1 cellular context compared by ENCODE assay signal in the genomic region with DNA sequence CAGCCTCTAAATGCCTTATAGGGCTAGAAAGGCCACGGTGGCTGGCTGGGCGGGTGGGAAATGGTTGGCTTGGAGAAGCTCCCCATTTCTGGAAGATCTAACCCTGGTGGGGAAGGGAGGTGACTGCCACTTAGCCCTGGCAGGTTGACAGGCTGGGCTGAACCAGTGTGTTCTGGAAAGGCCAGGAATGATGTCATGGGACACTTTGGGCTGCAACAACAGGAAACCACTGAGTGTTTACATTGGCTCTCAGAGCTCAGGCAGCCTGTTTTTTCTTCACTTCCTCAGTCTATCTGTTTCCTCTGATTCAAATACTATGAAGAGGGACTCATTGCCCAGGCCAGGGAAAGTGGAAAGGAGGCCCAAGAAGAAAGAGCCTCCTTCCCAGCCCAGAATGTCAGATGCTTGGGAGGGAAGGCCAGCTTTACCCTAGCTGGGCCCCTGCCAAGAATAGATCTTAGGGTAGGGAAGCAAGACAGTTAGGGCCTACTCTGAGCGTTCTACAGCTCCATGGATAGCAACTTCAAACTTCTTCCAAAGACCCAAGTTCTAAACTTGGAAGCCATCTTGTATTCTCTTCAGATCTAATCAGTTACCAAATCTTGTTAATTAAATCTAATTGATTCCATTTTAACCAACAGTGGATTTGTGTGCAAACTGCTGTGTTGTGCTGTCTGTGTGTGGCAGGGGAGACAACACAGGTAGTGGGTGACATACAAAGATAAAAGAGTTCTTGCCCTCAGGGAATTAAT.
A peak's percentile ranks its signal among the peaks of the same experiment; 100 is the strongest.
TF ChIP-seq lines count a peak whose summit lies in the region.

No MANE protein-coding gene starts in this region.

TF ChIP-seq in K562, 482 proteins besides CTCF, POLR2A, EP300 and RAD21 (continued from another document and continues in another):
- TF ChIP-seq, protein P1, sequence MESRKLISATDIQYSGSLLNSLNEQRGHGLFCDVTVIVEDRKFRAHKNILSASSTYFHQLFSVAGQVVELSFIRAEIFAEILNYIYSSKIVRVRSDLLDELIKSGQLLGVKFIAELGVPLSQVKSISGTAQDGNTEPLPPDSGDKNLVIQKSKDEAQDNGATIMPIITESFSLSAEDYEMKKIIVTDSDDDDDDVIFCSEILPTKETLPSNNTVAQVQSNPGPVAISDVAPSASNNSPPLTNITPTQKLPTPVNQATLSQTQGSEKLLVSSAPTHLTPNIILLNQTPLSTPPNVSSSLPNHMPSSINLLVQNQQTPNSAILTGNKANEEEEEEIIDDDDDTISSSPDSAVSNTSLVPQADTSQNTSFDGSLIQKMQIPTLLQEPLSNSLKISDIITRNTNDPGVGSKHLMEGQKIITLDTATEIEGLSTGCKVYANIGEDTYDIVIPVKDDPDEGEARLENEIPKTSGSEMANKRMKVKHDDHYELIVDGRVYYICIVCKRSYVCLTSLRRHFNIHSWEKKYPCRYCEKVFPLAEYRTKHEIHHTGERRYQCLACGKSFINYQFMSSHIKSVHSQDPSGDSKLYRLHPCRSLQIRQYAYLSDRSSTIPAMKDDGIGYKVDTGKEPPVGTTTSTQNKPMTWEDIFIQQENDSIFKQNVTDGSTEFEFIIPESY (CRISPR knock-in tag; IDR thresholded peaks at IDR 0.05), result no peak
- TF ChIP-seq, protein P2, sequence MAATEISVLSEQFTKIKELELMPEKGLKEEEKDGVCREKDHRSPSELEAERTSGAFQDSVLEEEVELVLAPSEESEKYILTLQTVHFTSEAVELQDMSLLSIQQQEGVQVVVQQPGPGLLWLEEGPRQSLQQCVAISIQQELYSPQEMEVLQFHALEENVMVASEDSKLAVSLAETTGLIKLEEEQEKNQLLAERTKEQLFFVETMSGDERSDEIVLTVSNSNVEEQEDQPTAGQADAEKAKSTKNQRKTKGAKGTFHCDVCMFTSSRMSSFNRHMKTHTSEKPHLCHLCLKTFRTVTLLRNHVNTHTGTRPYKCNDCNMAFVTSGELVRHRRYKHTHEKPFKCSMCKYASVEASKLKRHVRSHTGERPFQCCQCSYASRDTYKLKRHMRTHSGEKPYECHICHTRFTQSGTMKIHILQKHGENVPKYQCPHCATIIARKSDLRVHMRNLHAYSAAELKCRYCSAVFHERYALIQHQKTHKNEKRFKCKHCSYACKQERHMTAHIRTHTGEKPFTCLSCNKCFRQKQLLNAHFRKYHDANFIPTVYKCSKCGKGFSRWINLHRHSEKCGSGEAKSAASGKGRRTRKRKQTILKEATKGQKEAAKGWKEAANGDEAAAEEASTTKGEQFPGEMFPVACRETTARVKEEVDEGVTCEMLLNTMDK (IDR thresholded peaks at IDR 0.05; ENCODE audit: borderline replicate concordance, insufficient read depth, low read depth, low read length, poor library complexity, severe bottlenecking), result no peak
- TF ChIP-seq, protein P3, sequence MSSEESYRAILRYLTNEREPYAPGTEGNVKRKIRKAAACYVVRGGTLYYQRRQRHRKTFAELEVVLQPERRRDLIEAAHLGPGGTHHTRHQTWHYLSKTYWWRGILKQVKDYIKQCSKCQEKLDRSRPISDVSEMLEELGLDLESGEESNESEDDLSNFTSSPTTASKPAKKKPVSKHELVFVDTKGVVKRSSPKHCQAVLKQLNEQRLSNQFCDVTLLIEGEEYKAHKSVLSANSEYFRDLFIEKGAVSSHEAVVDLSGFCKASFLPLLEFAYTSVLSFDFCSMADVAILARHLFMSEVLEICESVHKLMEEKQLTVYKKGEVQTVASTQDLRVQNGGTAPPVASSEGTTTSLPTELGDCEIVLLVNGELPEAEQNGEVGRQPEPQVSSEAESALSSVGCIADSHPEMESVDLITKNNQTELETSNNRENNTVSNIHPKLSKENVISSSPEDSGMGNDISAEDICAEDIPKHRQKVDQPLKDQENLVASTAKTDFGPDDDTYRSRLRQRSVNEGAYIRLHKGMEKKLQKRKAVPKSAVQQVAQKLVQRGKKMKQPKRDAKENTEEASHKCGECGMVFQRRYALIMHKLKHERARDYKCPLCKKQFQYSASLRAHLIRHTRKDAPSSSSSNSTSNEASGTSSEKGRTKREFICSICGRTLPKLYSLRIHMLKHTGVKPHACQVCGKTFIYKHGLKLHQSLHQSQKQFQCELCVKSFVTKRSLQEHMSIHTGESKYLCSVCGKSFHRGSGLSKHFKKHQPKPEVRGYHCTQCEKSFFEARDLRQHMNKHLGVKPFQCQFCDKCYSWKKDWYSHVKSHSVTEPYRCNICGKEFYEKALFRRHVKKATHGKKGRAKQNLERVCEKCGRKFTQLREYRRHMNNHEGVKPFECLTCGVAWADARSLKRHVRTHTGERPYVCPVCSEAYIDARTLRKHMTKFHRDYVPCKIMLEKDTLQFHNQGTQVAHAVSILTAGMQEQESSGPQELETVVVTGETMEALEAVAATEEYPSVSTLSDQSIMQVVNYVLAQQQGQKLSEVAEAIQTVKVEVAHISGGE (CRISPR knock-in tag; IDR thresholded peaks at IDR 0.05), result peak in 1 of 3 experiments; percentile 37; a peak in 1 of 6 replicates
- TF ChIP-seq ZKSCAN8 (CRISPR knock-in tag; IDR thresholded peaks at IDR 0.05) (peak; percentile 38; the same call in 1 of the 2 replicates), ELF1 (tag; IDR thresholded peaks at IDR 0.05) (0 out of 2 replicates have a peak, but pooled peaks have one; percentile 22), RBBP5 (IDR thresholded peaks at IDR 0.05; ENCODE audit: borderline replicate concordance, insufficient read depth, low read length, poor library complexity, severe bottlenecking) (no peak), KLF16 (IDR thresholded peaks at IDR 0.05) (peak; percentile 74; the same call in 1 of the 2 replicates), MEF2A (IDR thresholded peaks at IDR 0.05; ENCODE audit: control insufficient read depth, low read depth, low read length) (peak; percentile 66; the same call in 1 of the 2 replicates), ZNF766 (CRISPR knock-in tag; conservative IDR thresholded peaks at IDR 0.05) (peak; percentile 47; the same call in 1 of the 2 replicates), ARID1B (IDR thresholded peaks at IDR 0.05) (peak; percentile 11; the same call in 1 of the 2 replicates), HCFC1 (IDR thresholded peaks at IDR 0.05; ENCODE audit: low read depth, low read length) (no peak), GABPA (tag; conservative IDR thresholded peaks at IDR 0.05; ENCODE audit: low read depth) (peak; percentile 47), NFIC (IDR thresholded peaks at IDR 0.05) (peak; percentile 38; the same call in 1 of the 2 replicates), NCOA4 (IDR thresholded peaks at IDR 0.05; ENCODE audit: partially characterized antibody) (no peak), NR2C2 (CRISPR knock-in tag; IDR thresholded peaks at IDR 0.05) (no peak), NR2C2 (tag; IDR thresholded peaks at IDR 0.05) (peak; percentile 31; the same call in 1 of the 2 replicates), ZNF143 (CRISPR knock-in tag; IDR thresholded peaks at IDR 0.05) (no peak), ZNF584 (CRISPR knock-in tag; IDR thresholded peaks at IDR 0.05; ENCODE audit: low read depth) (peak; percentile 82), ZNF175 (CRISPR knock-in tag; IDR thresholded peaks at IDR 0.05; ENCODE audit: low read depth) (peak; percentile 97), CCAR2 (IDR thresholded peaks at IDR 0.05; ENCODE audit: low read depth, low read length) (no peak), GTF2E2 (tag; IDR thresholded peaks at IDR 0.05) (peak; percentile 79; the same call in 1 of the 2 replicates), ARHGAP35 (IDR thresholded peaks at IDR 0.05; ENCODE audit: partially characterized antibody) (no peak), FOXJ2 (tag; IDR thresholded peaks at IDR 0.05) (0 out of 2 replicates have a peak, but pooled peaks have one; percentile 21), ZNF121 (CRISPR knock-in tag; conservative IDR thresholded peaks at IDR 0.05) (no peak), KLF10 (CRISPR knock-in tag; IDR thresholded peaks at IDR 0.05) (no peak), JUND (IDR thresholded peaks at IDR 0.05; ENCODE audit: borderline replicate concordance, low read depth, low read length) (peak; percentile 70), JUND (tag; IDR thresholded peaks at IDR 0.05; ENCODE audit: borderline replicate concordance, low read depth, low read length) (peak; percentile 48; the same call in 1 of the 3 replicates), CEBPG (CRISPR knock-in tag; IDR thresholded peaks at IDR 0.05) (peak; percentile 67), CEBPG (tag; conservative IDR thresholded peaks at IDR 0.05 in 1 of 2, IDR thresholded peaks at IDR 0.05 in 1 of 2) (peak in 1 of 2 experiments; percentile 75; a peak in 2 of 4 replicates), YY1 (IDR thresholded peaks at IDR 0.05; ENCODE audit: borderline replicate concordance in 1 of 3, control insufficient read depth in 1 of 3, extremely low read depth in 1 of 3, insufficient read depth in 3 of 3, insufficient read length in 1 of 3, insufficient replicate concordance in 2 of 3, low read depth in 1 of 3, low read length in 2 of 3) (no peak), BACH1 (tag; IDR thresholded peaks at IDR 0.05) (peak; percentile 58; the same call in 1 of the 2 replicates), ZNF699 (CRISPR knock-in tag; IDR thresholded peaks at IDR 0.05; ENCODE audit: insufficient replicate concordance) (no peak), ZNF589 (CRISPR knock-in tag; IDR thresholded peaks at IDR 0.05; ENCODE audit: low read depth) (peak; percentile 93), FOXK2 (conservative IDR thresholded peaks at IDR 0.05 in 1 of 2, IDR thresholded peaks at IDR 0.05 in 1 of 2; ENCODE audit: low read depth in 2 of 2) (peak in 1 of 2 experiments; percentile 59; a peak in 2 of 4 replicates), TRIM24 (IDR thresholded peaks at IDR 0.05) (peak in 1 of 2 experiments; percentile 48; a peak in 1 of 4 replicates), MBD2 (IDR thresholded peaks at IDR 0.05; ENCODE audit: borderline replicate concordance, low read depth) (no peak), ATF7 (IDR thresholded peaks at IDR 0.05) (peak; percentile 90), RBFOX2 (IDR thresholded peaks at IDR 0.05; ENCODE audit: low read depth, low read length) (no peak), CXXC5 (CRISPR knock-in tag; IDR thresholded peaks at IDR 0.05) (0 out of 2 replicates have a peak, but pooled peaks have one; percentile 17)
- TF ChIP-seq, protein P4, sequence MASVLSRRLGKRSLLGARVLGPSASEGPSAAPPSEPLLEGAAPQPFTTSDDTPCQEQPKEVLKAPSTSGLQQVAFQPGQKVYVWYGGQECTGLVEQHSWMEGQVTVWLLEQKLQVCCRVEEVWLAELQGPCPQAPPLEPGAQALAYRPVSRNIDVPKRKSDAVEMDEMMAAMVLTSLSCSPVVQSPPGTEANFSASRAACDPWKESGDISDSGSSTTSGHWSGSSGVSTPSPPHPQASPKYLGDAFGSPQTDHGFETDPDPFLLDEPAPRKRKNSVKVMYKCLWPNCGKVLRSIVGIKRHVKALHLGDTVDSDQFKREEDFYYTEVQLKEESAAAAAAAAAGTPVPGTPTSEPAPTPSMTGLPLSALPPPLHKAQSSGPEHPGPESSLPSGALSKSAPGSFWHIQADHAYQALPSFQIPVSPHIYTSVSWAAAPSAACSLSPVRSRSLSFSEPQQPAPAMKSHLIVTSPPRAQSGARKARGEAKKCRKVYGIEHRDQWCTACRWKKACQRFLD (CRISPR knock-in tag; IDR thresholded peaks at IDR 0.05), result peak; percentile 57; the same call in 1 of the 2 replicates
- TF ChIP-seq, protein P5, sequence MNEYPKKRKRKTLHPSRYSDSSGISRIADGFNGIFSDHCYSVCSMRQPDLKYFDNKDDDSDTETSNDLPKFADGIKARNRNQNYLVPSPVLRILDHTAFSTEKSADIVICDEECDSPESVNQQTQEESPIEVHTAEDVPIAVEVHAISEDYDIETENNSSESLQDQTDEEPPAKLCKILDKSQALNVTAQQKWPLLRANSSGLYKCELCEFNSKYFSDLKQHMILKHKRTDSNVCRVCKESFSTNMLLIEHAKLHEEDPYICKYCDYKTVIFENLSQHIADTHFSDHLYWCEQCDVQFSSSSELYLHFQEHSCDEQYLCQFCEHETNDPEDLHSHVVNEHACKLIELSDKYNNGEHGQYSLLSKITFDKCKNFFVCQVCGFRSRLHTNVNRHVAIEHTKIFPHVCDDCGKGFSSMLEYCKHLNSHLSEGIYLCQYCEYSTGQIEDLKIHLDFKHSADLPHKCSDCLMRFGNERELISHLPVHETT (CRISPR knock-in tag; conservative IDR thresholded peaks at IDR 0.05 in 1 of 2, IDR thresholded peaks at IDR 0.05 in 1 of 2), result peak in 1 of 2 experiments; percentile 69; a peak in 1 of 4 replicates
- TF ChIP-seq, protein P6, sequence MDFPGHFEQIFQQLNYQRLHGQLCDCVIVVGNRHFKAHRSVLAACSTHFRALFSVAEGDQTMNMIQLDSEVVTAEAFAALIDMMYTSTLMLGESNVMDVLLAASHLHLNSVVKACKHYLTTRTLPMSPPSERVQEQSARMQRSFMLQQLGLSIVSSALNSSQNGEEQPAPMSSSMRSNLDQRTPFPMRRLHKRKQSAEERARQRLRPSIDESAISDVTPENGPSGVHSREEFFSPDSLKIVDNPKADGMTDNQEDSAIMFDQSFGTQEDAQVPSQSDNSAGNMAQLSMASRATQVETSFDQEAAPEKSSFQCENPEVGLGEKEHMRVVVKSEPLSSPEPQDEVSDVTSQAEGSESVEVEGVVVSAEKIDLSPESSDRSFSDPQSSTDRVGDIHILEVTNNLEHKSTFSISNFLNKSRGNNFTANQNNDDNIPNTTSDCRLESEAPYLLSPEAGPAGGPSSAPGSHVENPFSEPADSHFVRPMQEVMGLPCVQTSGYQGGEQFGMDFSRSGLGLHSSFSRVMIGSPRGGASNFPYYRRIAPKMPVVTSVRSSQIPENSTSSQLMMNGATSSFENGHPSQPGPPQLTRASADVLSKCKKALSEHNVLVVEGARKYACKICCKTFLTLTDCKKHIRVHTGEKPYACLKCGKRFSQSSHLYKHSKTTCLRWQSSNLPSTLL (IDR thresholded peaks at IDR 0.05), result no peak
- TF ChIP-seq, protein P7, sequence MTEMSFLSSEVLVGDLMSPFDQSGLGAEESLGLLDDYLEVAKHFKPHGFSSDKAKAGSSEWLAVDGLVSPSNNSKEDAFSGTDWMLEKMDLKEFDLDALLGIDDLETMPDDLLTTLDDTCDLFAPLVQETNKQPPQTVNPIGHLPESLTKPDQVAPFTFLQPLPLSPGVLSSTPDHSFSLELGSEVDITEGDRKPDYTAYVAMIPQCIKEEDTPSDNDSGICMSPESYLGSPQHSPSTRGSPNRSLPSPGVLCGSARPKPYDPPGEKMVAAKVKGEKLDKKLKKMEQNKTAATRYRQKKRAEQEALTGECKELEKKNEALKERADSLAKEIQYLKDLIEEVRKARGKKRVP (CRISPR knock-in tag; IDR thresholded peaks at IDR 0.05), result peak; percentile 50; the same call in 1 of the 2 replicates
- TF ChIP-seq, protein P8, sequence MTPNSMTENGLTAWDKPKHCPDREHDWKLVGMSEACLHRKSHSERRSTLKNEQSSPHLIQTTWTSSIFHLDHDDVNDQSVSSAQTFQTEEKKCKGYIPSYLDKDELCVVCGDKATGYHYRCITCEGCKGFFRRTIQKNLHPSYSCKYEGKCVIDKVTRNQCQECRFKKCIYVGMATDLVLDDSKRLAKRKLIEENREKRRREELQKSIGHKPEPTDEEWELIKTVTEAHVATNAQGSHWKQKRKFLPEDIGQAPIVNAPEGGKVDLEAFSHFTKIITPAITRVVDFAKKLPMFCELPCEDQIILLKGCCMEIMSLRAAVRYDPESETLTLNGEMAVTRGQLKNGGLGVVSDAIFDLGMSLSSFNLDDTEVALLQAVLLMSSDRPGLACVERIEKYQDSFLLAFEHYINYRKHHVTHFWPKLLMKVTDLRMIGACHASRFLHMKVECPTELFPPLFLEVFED (CRISPR knock-in tag; conservative IDR thresholded peaks at IDR 0.05), result no peak
- TF ChIP-seq, protein P9, sequence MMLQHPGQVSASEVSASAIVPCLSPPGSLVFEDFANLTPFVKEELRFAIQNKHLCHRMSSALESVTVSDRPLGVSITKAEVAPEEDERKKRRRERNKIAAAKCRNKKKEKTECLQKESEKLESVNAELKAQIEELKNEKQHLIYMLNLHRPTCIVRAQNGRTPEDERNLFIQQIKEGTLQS (IDR thresholded peaks at IDR 0.05), result peak; percentile 78
- TF ChIP-seq, protein P9 (CRISPR knock-in tag; conservative IDR thresholded peaks at IDR 0.05), result no peak
